In genomic region chr6:39879535-39879934, GRCh38 we compare ENCODE assay signal across 13 cellular contexts.
"Had no signal": no experiment of that assay in that cellular context is flagged by ENCODE, and none has a peak within 500 bp of the region (broad histone marks: within the 10 kb centered on the region; RNA-seq: fewer than 3 reads in every experiment).

No MANE protein-coding gene starts in this region.

- H3K9me3 ChIP-seq: esophagus squamous epithelium, ovary, sigmoid colon had no signal

- H3K27me3 ChIP-seq: esophagus squamous epithelium, neural progenitor cell, ovary, sigmoid colon had no signal

- DNase-seq: activated CD4-positive, alpha-beta T cell treated with anti-CD3 and anti-CD28 coated beads, Interleukin-2, amount 10 ng/mL, durations not matched to agents 7 days and 5 days; activated naive CD8-positive, alpha-beta T cell treated with anti-CD3 and anti-CD28 coated beads, Interleukin-2, amount 10 ng/mL, durations not matched to agents 7 days and 5 days; esophagus squamous epithelium; left colon; mammary epithelial cell; naive B cell; ovary; sigmoid colon; stimulated activated CD4-positive, alpha-beta T cell treated with anti-CD3 and anti-CD28 coated beads, Interleukin-1b, Interleukin-23, amount 100 ng/mL, for 48 hours; trophoblast cell had no signal

- ATAC-seq: left colon had no signal

- H2AFZ ChIP-seq: neural progenitor cell had no signal

- H3K9ac ChIP-seq: neural progenitor cell had no signal

- H3K4me1 ChIP-seq: neural progenitor cell had no signal

- H3K36me3 ChIP-seq: neural progenitor cell, ovary had no signal

- H3K27ac ChIP-seq: neural progenitor cell, ovary had no signal

- FAIRE-seq: colon, frontal cortex had no signal

- H3K4me3 ChIP-seq: esophagus squamous epithelium, neural progenitor cell, ovary, sigmoid colon had no signal

- H3K4me2 ChIP-seq: neural progenitor cell had no signal
